ENCODE assay signal across 2 cellular contexts in the genomic region with DNA sequence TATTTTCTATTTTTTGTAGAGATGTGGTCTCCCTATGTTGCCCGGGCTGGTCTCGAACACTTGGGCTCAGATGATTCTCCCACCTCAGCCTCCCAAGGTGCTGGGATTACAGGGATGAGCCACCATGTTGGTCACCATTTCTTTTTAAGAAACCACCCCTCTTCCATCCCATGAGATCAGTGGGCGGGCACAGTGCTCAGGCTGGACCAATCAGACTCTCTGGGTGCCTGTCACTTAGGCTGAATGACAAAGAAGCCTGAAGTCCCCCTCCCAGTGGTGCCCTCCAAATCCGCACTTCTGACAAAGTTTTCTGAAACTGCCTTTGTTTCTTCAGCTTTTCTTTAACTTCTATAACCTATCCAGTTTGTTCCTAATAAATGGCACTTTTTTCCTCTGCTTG.
TF ChIP-seq lines count a peak whose summit lies in the region.

No MANE protein-coding gene starts in this region.

TF ChIP-seq in HepG2, 621 proteins besides CTCF, POLR2A, EP300 and RAD21:
- TF ChIP-seq NFYB (CRISPR knock-in tag; IDR thresholded peaks at IDR 0.05) = 0 out of 2 replicates have a peak, but pooled peaks have one; percentile 33
- no peak for TF ChIP-seq FOXM1 (CRISPR knock-in tag; IDR thresholded peaks at IDR 0.05)

TF ChIP-seq in GM12878, 131 proteins besides CTCF, POLR2A, EP300 and RAD21:
- TF ChIP-seq PBX3 (IDR thresholded peaks at IDR 0.05; ENCODE audit: insufficient replicate concordance, low read depth, low read length) (peak; percentile 66), POLR2AphosphoS2 (IDR thresholded peaks at IDR 0.05; ENCODE audit: low read depth, low read length) (no peak), MEF2A (IDR thresholded peaks at IDR 0.05; ENCODE audit: insufficient read depth, low read depth, low read length) (no peak), ASH2L (IDR thresholded peaks at IDR 0.05; ENCODE audit: borderline replicate concordance, low read depth) (no peak)
- TF ChIP-seq, protein P1, sequence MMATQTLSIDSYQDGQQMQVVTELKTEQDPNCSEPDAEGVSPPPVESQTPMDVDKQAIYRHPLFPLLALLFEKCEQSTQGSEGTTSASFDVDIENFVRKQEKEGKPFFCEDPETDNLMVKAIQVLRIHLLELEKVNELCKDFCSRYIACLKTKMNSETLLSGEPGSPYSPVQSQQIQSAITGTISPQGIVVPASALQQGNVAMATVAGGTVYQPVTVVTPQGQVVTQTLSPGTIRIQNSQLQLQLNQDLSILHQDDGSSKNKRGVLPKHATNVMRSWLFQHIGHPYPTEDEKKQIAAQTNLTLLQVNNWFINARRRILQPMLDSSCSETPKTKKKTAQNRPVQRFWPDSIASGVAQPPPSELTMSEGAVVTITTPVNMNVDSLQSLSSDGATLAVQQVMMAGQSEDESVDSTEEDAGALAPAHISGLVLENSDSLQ (IDR thresholded peaks at IDR 0.05) = peak; percentile 61
